Comparison of ENCODE assay signal across 24 cellular contexts in genomic region chr4:125590158-125590557, GRCh38.
"Had no signal": no experiment of that assay in that cellular context is flagged by ENCODE, and none has a peak within 500 bp of the region (broad histone marks: within the 10 kb centered on the region; RNA-seq: fewer than 3 reads in every experiment).

No MANE protein-coding gene starts in this region.

- H3K27ac Mint-ChIP-seq: activated CD8-positive, alpha-beta memory T cell treated with anti-CD3 and anti-CD28 coated beads, Interleukin-2, amount 10 ng/mL, durations not matched to agents 7 days and 5 days; activated naive CD8-positive, alpha-beta T cell; activated T-cell treated with anti-CD3 and anti-CD28 coated beads, Interleukin-2, amount 50 U/mL, for 24 hours; activated T-helper 1 cell treated with anti-CD3 and anti-CD28 coated beads, Interleukin-12 subunit alpha, Interleukin-12 subunit beta, Interleukin-2, Interleukin-4 antibody, amounts not matched to agents 30 ng/mL and 10 ng/mL and 1 ng/mL, durations not matched to agents 14 hours and 24 hours and 36 hours; T-helper 1 cell treated with Interleukin-12 subunit alpha and Interleukin-12 subunit beta and Interleukin-4 antibody, amounts not matched to agents 30 μg/mL and 1 μg/mL, for 36 hours; WTC11 had no signal

- H3K36me3 Mint-ChIP-seq: activated CD8-positive, alpha-beta memory T cell treated with anti-CD3 and anti-CD28 coated beads, Interleukin-2, amount 10 ng/mL, durations not matched to agents 7 days and 5 days; activated naive CD8-positive, alpha-beta T cell had no signal

- H3K27ac ChIP-seq: brain microvascular endothelial cell, cardiac muscle cell, PC-9 had no signal

- H3K4me1 Mint-ChIP-seq: activated CD8-positive, alpha-beta memory T cell treated with anti-CD3 and anti-CD28 coated beads, Interleukin-2, amount 10 ng/mL, durations not matched to agents 7 days and 5 days had no signal

- H3K4me2 ChIP-seq: PC-9 had no signal

- H3K27me3 ChIP-seq: brain microvascular endothelial cell, cardiac muscle cell had no signal

- H3K4me3 Mint-ChIP-seq: activated CD8-positive, alpha-beta memory T cell treated with anti-CD3 and anti-CD28 coated beads, Interleukin-2, amount 10 ng/mL, durations not matched to agents 7 days and 5 days; activated naive CD8-positive, alpha-beta T cell; activated T-cell treated with anti-CD3 and anti-CD28 coated beads, Interleukin-2, amount 50 U/mL, for 24 hours; activated T-helper 1 cell treated with anti-CD3 and anti-CD28 coated beads, Interleukin-12 subunit alpha, Interleukin-12 subunit beta, Interleukin-2, Interleukin-4 antibody, amounts not matched to agents 30 ng/mL and 10 ng/mL and 1 ng/mL, durations not matched to agents 14 hours and 24 hours and 36 hours; T-helper 1 cell treated with Interleukin-12 subunit alpha and Interleukin-12 subunit beta and Interleukin-4 antibody, amounts not matched to agents 30 μg/mL and 1 μg/mL, for 36 hours; WTC11 had no signal

- H3K4me3 ChIP-seq: cardiac muscle cell, PC-9 had no signal

- DNase-seq: activated CD4-positive, alpha-beta T cell treated with anti-CD3 and anti-CD28 coated beads for 48 hours; activated CD4-positive, alpha-beta T cell treated with anti-CD3 and anti-CD28 coated beads, Interleukin-2, amount 50 U/mL, for 48 hours; activated CD4-positive, CD25-positive, alpha-beta regulatory T cell treated with anti-CD3 and anti-CD28 coated beads, Interleukin-2, amount 50 U/mL, for 72 hours; activated CD8-positive, alpha-beta memory T cell treated with anti-CD3 and anti-CD28 coated beads, Interleukin-2, amount 10 ng/mL, durations not matched to agents 7 days and 5 days; activated effector memory CD4-positive, alpha-beta T cell treated with Interleukin-2 at 50 U/mL for 16 hours; activated naive CD4-positive, alpha-beta T cell; activated T-cell treated with anti-CD3 and anti-CD28 coated beads, Interleukin-2, amount 50 U/mL, for 24 hours; brain microvascular endothelial cell; Kasumi-1; KBM-7; NCI-H1105 treated with DMSO at 0.1 percent for 48 hours; NCI-H1436 treated with DMSO at 0.1 percent for 48 hours; NCI-H187 treated with DMSO at 0.1 percent for 48 hours; NCI-H2081 treated with DMSO at 0.1 percent for 48 hours; NCI-H446; NCI-H524; PC-9; SHP77 treated with DMSO at 0.1 percent for 48 hours; T-helper 9 cell had no signal

- H3K36me3 ChIP-seq: brain microvascular endothelial cell, cardiac muscle cell had no signal

- H3K9me3 Mint-ChIP-seq: activated T-helper 1 cell treated with anti-CD3 and anti-CD28 coated beads, Interleukin-12 subunit alpha, Interleukin-12 subunit beta, Interleukin-2, Interleukin-4 antibody, amounts not matched to agents 30 ng/mL and 10 ng/mL and 1 ng/mL, durations not matched to agents 14 hours and 24 hours and 36 hours; T-helper 1 cell treated with Interleukin-12 subunit alpha and Interleukin-12 subunit beta and Interleukin-4 antibody, amounts not matched to agents 30 μg/mL and 1 μg/mL, for 36 hours had no signal

- H2AFZ ChIP-seq: PC-9 had no signal

- ATAC-seq: activated CD8-positive, alpha-beta memory T cell treated with anti-CD3 and anti-CD28 coated beads, Interleukin-2, amount 10 ng/mL, durations not matched to agents 7 days and 5 days; WTC11 had no signal

- H3K27me3 Mint-ChIP-seq: activated CD8-positive, alpha-beta memory T cell treated with anti-CD3 and anti-CD28 coated beads, Interleukin-2, amount 10 ng/mL, durations not matched to agents 7 days and 5 days; activated naive CD8-positive, alpha-beta T cell; activated T-cell treated with anti-CD3 and anti-CD28 coated beads, Interleukin-2, amount 50 U/mL, for 24 hours had no signal
